Comparison of ENCODE assay signal across 12 cellular contexts in genomic region chr7:139124084-139124914, GRCh38. TPM values are rescaled to one million over a fixed set of nuclear protein-coding genes. Genes with fewer than 3 reads are reported as not detected.
DNase-seq lines count a peak whose midpoint lies in the region; ATAC-seq and TF ChIP-seq lines count a peak whose summit lies in the region.
"Had no signal": no experiment of that assay in that cellular context is flagged by ENCODE, and none has a peak within 500 bp of the region (broad histone marks: within the 10 kb centered on the region; RNA-seq: fewer than 3 reads in every experiment).

No MANE protein-coding gene starts in this region.

- no peaks in the 10 kb centered on the region for H3K27me3 Mint-ChIP-seq in activated T-cell treated with anti-CD3 and anti-CD28 coated beads, Interleukin-2, amount 50 U/mL, for 72 hours (ENCODE audit: low read depth)
- H3K27me3 Mint-ChIP-seq: T-cell had no signal

- no peak overlapping the region for H3K27ac Mint-ChIP-seq in activated T-cell treated with anti-CD3 and anti-CD28 coated beads, Interleukin-2, amount 50 U/mL, for 72 hours
- H3K27ac Mint-ChIP-seq: GM23338, nephron progenitor cell, T-cell had no signal

- H3K36me3 Mint-ChIP-seq in activated T-cell treated with anti-CD3 and anti-CD28 coated beads, Interleukin-2, amount 50 U/mL, for 72 hours (ENCODE audit: insufficient read depth in 2 of 2): no peaks in the 10 kb centered on the region
- H3K36me3 Mint-ChIP-seq: T-cell had no signal

- peaks cover 0 to 16% (median 0%) of the 10 kb centered on the region in 3 donors for H3K27me3 ChIP-seq in stomach
- no peaks in the 10 kb centered on the region for H3K27me3 ChIP-seq in upper lobe of right lung

- H3K27ac ChIP-seq in stomach (no peak overlapping the region), upper lobe of right lung (no peak overlapping the region)

- H3K9me3 ChIP-seq in stomach (no peaks in the 10 kb centered on the region), upper lobe of right lung (no peaks in the 10 kb centered on the region)

- WGBS in stomach, 5 donors: 67 to 73% (median 67%) methylated on average over 4 of the region's 4 CpGs

- no peak for TF ChIP-seq POLR2A in stomach (IDR thresholded peaks at IDR 0.05)

- intact Hi-C loops in stomach (cut with DNase I; ENCODE audit: low total_unique reads): no loop called here
- intact Hi-C loops in upper lobe of right lung (cut with DNase I): no loop called here

- H3K4me3 Mint-ChIP-seq in activated T-cell treated with anti-CD3 and anti-CD28 coated beads, Interleukin-2, amount 50 U/mL, for 72 hours: peak overlapping the region; percentile 43 to 45
- H3K4me3 Mint-ChIP-seq: GM23338, nephron progenitor cell, T-cell had no signal

- no peak overlapping the region for H3K4me3 ChIP-seq in stomach
- H3K4me3 ChIP-seq in upper lobe of right lung: no peak overlapping the region
- H3K4me3 ChIP-seq: GM23338 had no signal

- ATAC-seq in GM18517 (IDR thresholded peaks at IDR 0.05; ENCODE audit: unreplicated experiment): peak; percentile 83
- ATAC-seq in GM19452 (IDR thresholded peaks at IDR 0.05; ENCODE audit: unreplicated experiment): peak; percentile 84
- peak; percentile 90 for ATAC-seq in HG03039 (IDR thresholded peaks at IDR 0.05; ENCODE audit: unreplicated experiment)
- peak; percentile 73 to 83 for ATAC-seq in activated T-cell treated with anti-CD3 and anti-CD28 coated beads, Interleukin-2, amount 50 U/mL, for 72 hours (replicated peaks in 1 of 2)
- no peak for ATAC-seq in upper lobe of right lung
- ATAC-seq: GM23338, T-cell had no signal

- H3K4me1 ChIP-seq in stomach (peaks cover 0 to 5% (median 2%) of the 10 kb centered on the region in 4 donors), upper lobe of right lung (no peaks in the 10 kb centered on the region)

- H3K9me3 Mint-ChIP-seq in activated T-cell treated with anti-CD3 and anti-CD28 coated beads, Interleukin-2, amount 50 U/mL, for 72 hours: no peaks in the 10 kb centered on the region
- H3K9me3 Mint-ChIP-seq: GM23338, T-cell had no signal

- TF ChIP-seq CTCF in stomach (IDR thresholded peaks at IDR 0.05) (no peak), upper lobe of right lung (IDR thresholded peaks at IDR 0.05) (no peak)

- DNase-seq in activated T-cell treated with anti-CD3 and anti-CD28 coated beads, Interleukin-2, amount 50 U/mL, for 72 hours: peak; percentile 29 to 45
- DNase-seq in stomach (no peak), upper lobe of right lung (no peak), DMS 273 treated with DMSO at 0.1 percent for 48 hours (lab: John Stamatoyannopoulos, UW) (no peak)
- DNase-seq: activated naive CD4-positive, alpha-beta T cell; NCI-H526 treated with DMSO at 0.1 percent for 48 hours; nephron progenitor cell; T-cell had no signal

- H3K36me3 ChIP-seq in stomach (no peaks in the 10 kb centered on the region), upper lobe of right lung (no peaks in the 10 kb centered on the region)

- TF ChIP-seq EP300 in stomach (IDR thresholded peaks at IDR 0.05): no peak

- H3K4me1 Mint-ChIP-seq in activated T-cell treated with anti-CD3 and anti-CD28 coated beads, Interleukin-2, amount 50 U/mL, for 72 hours (ENCODE audit: low read depth): peaks cover 41% of the 10 kb centered on the region

RNA-seq across cellular contexts. Expression of gene ZC3HAV1, which starts 14.8 kb away (rescaled TPM):
- total RNA-seq in activated T-cell treated with anti-CD3 and anti-CD28 coated beads, Interleukin-2, amount 50 U/mL, for 72 hours: 100 to 1,000 TPM in 1 of 2 donors, 10 to 100 TPM in 1; 78.1 to 114 TPM
- 10 to 100 TPM in 4 of 5 donors, 1 to 10 TPM in 1; 7.6 to 34.3 (median 20.3) TPM for total RNA-seq in stomach
- polyA plus RNA-seq in stomach: 1 to 10 TPM; 5.5 to 7.0 (median 5.7) TPM
- 36.0 TPM for total RNA-seq in upper lobe of right lung

Comparison
In these comparisons a context has a peak if more than half of its experiments do, and no peak if none do; other contexts are left out.
1. DNase-seq: peak in activated T-cell treated with anti-CD3 and anti-CD28 coated beads, Interleukin-2, amount 50 U/mL, for 72 hours (2 of 2); none in stomach (single experiment), upper lobe of right lung (single experiment) and DMS 273 treated with DMSO at 0.1 percent for 48 hours (single experiment).